ENCODE assay signal across 8 cellular contexts in the genomic region with DNA sequence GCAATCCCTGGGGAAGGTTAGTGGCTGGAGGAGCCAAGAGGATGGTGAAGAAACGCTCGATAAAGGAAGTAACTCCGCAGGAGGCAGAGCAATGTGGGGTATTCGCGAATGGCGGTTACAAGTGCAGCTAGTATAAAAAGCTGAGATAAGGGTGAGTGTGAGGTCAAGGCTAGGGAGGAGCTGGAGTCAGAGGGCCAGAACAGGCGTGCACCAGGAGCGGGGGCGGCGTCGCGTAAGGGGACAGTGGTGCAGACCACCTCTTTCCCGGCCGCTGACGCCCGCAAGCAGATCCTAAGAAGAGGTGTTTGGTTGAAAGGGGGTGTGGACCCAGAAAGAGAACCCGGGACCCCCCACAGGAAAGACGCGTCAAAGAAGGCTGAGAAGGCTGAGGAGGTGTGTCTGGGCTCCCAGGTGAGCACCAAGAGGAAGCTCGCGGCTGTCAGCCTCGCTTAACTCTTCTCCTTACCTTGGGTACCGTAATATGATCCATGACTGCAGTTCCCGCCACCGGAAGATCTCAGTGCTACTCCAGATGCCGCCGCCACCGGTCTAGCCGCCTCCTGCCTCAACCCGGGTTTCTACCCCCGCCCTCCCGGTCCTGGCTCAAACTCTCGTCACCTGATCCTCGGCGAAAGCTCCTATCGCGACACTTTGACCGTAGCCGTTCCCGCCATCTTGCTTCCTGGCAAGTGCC. TPM values are rescaled to one million over a fixed set of nuclear protein-coding genes. Genes with fewer than 3 reads are reported as not detected.
A peak's percentile ranks its signal among the peaks of the same experiment; 100 is the strongest.
DNase-seq lines count a peak whose midpoint lies in the region; ATAC-seq and TF ChIP-seq lines count a peak whose summit lies in the region.

Gene MTMR8, minus strand, starts transcription at position 579 of the 694 bp plus-strand sequence. Its CDS starts 89 bp downstream, at position 490.

- H3K9ac ChIP-seq in HUES6 (ENCODE audit: low read length) = peak within 1 kb of the TSS; percentile 8

- H3K4me1 Mint-ChIP-seq in activated naive CD4-positive, alpha-beta T cell treated with anti-CD3 and anti-CD28 coated beads, Interleukin-2, amount 10 ng/mL, durations not matched to agents 7 days and 5 days = peaks cover 28% of the 10 kb centered on the region
- H3K4me1 Mint-ChIP-seq in progenitor cell of endocrine pancreas (ENCODE audit: low read depth) = peaks cover 4% of the 10 kb centered on the region
- no peaks in the 10 kb centered on the region for H3K4me1 Mint-ChIP-seq in type B pancreatic cell (ENCODE audit: unreplicated experiment)

- H3K4me3 Mint-ChIP-seq in activated naive CD4-positive, alpha-beta T cell treated with anti-CD3 and anti-CD28 coated beads, Interleukin-2, amount 10 ng/mL, durations not matched to agents 7 days and 5 days = peak within 1 kb of the TSS; percentile 89
- peak within 1 kb of the TSS; percentile 90 for H3K4me3 Mint-ChIP-seq in progenitor cell of endocrine pancreas (ENCODE audit: low read depth)
- H3K4me3 Mint-ChIP-seq in type B pancreatic cell = peak within 1 kb of the TSS; percentile 91

- peak; percentile 98 for ATAC-seq in GM21390 (IDR thresholded peaks at IDR 0.05; ENCODE audit: unreplicated experiment)

- H3K36me3 ChIP-seq in HUES6 (ENCODE audit: control insufficient read depth, insufficient read depth, low read length) (no peaks in the 10 kb centered on the region), left ventricle myocardium inferior (no peaks in the 10 kb centered on the region)

- CTCF ChIA-PET in activated naive CD4-positive, alpha-beta T cell treated with anti-CD3 and anti-CD28 coated beads, Interleukin-2, amount 10 ng/mL, durations not matched to agents 7 days and 5 days (lab: Charles Lee) = no interaction called here

- no peaks in the 10 kb centered on the region for H3K36me3 Mint-ChIP-seq in activated naive CD4-positive, alpha-beta T cell treated with anti-CD3 and anti-CD28 coated beads, Interleukin-2, amount 10 ng/mL, durations not matched to agents 7 days and 5 days
- H3K36me3 Mint-ChIP-seq in progenitor cell of endocrine pancreas (ENCODE audit: insufficient read depth) = no peaks in the 10 kb centered on the region
- H3K36me3 Mint-ChIP-seq in type B pancreatic cell = no peaks in the 10 kb centered on the region

- H3K9me3 ChIP-seq in HUES6 (ENCODE audit: control insufficient read depth, insufficient read depth, low read depth, low read length) (peaks cover 12% of the 10 kb centered on the region; the same call in 1 of the 2 replicates), left ventricle myocardium inferior (replicated peaks) (no peaks in the 10 kb centered on the region)

- no peak for TF ChIP-seq CTCF in left ventricle myocardium inferior (IDR thresholded peaks at IDR 0.05; ENCODE audit: borderline replicate concordance)
- TF ChIP-seq CTCF in progenitor cell of endocrine pancreas (IDR thresholded peaks at IDR 0.05; ENCODE audit: unreplicated experiment) = no peak
- no peak for TF ChIP-seq CTCF in type B pancreatic cell (conservative IDR thresholded peaks at IDR 0.05)

- H3K4me3 ChIP-seq in HUES6 (ENCODE audit: low read depth, low read length) (peak within 1 kb of the TSS; percentile 66), left ventricle myocardium inferior (peak within 1 kb of the TSS; percentile 72)

- H3K27ac ChIP-seq in HUES6 (ENCODE audit: low read depth, low read length) (no peak within 1 kb of the TSS), left ventricle myocardium inferior (replicated peaks) (no peak within 1 kb of the TSS)

- intact Hi-C loops in left ventricle myocardium inferior (cut with micrococcal nuclease) = no loop called here

- H3K9me3 Mint-ChIP-seq in activated naive CD4-positive, alpha-beta T cell treated with anti-CD3 and anti-CD28 coated beads, Interleukin-2, amount 10 ng/mL, durations not matched to agents 7 days and 5 days = no peaks in the 10 kb centered on the region
- H3K9me3 Mint-ChIP-seq in progenitor cell of endocrine pancreas (ENCODE audit: low read depth) (peaks cover 17% of the 10 kb centered on the region), type B pancreatic cell (no peaks in the 10 kb centered on the region)

- no peaks in the 10 kb centered on the region for H3K27me3 Mint-ChIP-seq in activated naive CD4-positive, alpha-beta T cell treated with anti-CD3 and anti-CD28 coated beads, Interleukin-2, amount 10 ng/mL, durations not matched to agents 7 days and 5 days
- no peaks in the 10 kb centered on the region for H3K27me3 Mint-ChIP-seq in progenitor cell of endocrine pancreas
- no peaks in the 10 kb centered on the region for H3K27me3 Mint-ChIP-seq in type B pancreatic cell

- H3K27ac Mint-ChIP-seq in activated naive CD4-positive, alpha-beta T cell treated with anti-CD3 and anti-CD28 coated beads, Interleukin-2, amount 10 ng/mL, durations not matched to agents 7 days and 5 days = peak within 1 kb of the TSS; percentile 87
- H3K27ac Mint-ChIP-seq in progenitor cell of endocrine pancreas = peak within 1 kb of the TSS; percentile 92
- H3K27ac Mint-ChIP-seq in type B pancreatic cell = peak within 1 kb of the TSS; percentile 67

- no peaks in the 10 kb centered on the region for H3K4me1 ChIP-seq in HUES6 (ENCODE audit: control insufficient read depth, insufficient read depth, low read length)
- no peaks in the 10 kb centered on the region for H3K4me1 ChIP-seq in left ventricle myocardium inferior

- no peaks in the 10 kb centered on the region for H3K27me3 ChIP-seq in HUES6 (ENCODE audit: control insufficient read depth, insufficient read depth, low read length)
- no peaks in the 10 kb centered on the region for H3K27me3 ChIP-seq in left ventricle myocardium inferior (ENCODE audit: low read depth)

- DNase-seq in COLO668 (lab: John Stamatoyannopoulos, UW; ENCODE audit: unreplicated experiment) = peak; percentile 78
- DNase-seq in SHP77 (lab: John Stamatoyannopoulos, UW) = peak; percentile 58 to 64
- peak; percentile 85 for DNase-seq in activated naive CD4-positive, alpha-beta T cell treated with anti-CD3 and anti-CD28 coated beads, Interleukin-2, amount 10 ng/mL, durations not matched to agents 7 days and 5 days
- DNase-seq in left ventricle myocardium inferior = peak; percentile 51
- DNase-seq in progenitor cell of endocrine pancreas (ENCODE audit: low spot score, unreplicated experiment) = peak; percentile 56
- DNase-seq in type B pancreatic cell (ENCODE audit: extremely low spot score, unreplicated experiment) = peak; percentile 76

RNA-seq across cellular contexts. Expression of gene MTMR8, which starts in this region (rescaled TPM):
- total RNA-seq in left ventricle myocardium inferior = 0.44 TPM
- total RNA-seq in progenitor cell of endocrine pancreas = 4.8 and 6.0 TPM in 2 replicates
- total RNA-seq in type B pancreatic cell (ENCODE audit: low replicate concordance) = 1.7 and 3.2 TPM in 2 replicates

Comparison
In these comparisons a context has a peak if more than half of its experiments do, and no peak if none do; other contexts are left out.
1. Peak in DNase-seq and H3K4me3 ChIP-seq in left ventricle myocardium inferior; RNA of the gene not detected or under 1 TPM.